In the genomic region with DNA sequence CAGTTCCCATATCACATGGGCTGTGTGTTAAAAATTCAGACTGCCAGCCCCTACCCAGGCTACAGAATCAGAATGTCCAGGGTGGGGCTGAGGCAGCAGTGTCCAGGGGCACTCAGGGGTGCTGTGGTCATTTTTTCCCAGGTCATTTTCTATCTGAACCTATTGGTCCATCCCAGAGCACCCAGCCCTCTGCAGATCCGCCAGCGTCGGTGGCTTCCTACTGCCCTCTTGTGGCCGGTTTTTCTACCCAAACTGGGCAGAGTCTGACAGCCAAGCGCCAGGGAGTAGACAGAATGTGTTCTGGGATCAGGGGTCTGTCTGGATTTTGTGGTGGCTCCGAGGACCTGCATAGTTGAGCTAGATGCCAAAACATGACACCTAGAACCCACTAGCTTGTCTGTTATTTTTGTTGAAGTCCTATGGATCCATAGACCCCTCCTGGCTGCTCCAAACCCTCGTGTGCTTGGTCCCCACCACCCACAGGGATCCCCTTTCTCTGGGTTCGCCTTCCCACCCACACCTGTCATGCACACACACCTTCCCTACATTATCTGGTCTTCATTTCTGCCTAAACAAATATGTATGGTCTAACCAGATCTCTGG, we compare ENCODE assay signal across 8 cellular contexts. TPM values are rescaled to one million over a fixed set of nuclear protein-coding genes. Genes with fewer than 3 reads are reported as not detected.
DNase-seq lines count a peak whose midpoint lies in the region; ATAC-seq and TF ChIP-seq lines count a peak whose summit lies in the region.

No MANE protein-coding gene starts in this region.

- ATAC-seq in HG03095 (IDR thresholded peaks at IDR 0.05; ENCODE audit: unreplicated experiment) (peak; percentile 46), mucosa of descending colon (peak; percentile 95), GM21381 (IDR thresholded peaks at IDR 0.05; ENCODE audit: unreplicated experiment) (no peak)

- no peaks in the 10 kb centered on the region for H3K9me3 Mint-ChIP-seq in endodermal cell

- H3K4me3 ChIP-seq in endodermal cell (ENCODE audit: low read length) (no peak overlapping the region), mucosa of descending colon (no peak overlapping the region)

- intact Hi-C loops in mucosa of descending colon (cut with DNase I, micrococcal nuclease): no loop called here

- H3K4me3 Mint-ChIP-seq in endodermal cell: no peak overlapping the region

- no peak overlapping the region for H3K27ac Mint-ChIP-seq in endodermal cell

- H3K27me3 Mint-ChIP-seq in endodermal cell (ENCODE audit: insufficient read depth): peaks cover 8% of the 10 kb centered on the region

- H3K36me3 ChIP-seq in endodermal cell (ENCODE audit: control insufficient read depth, insufficient read depth, low read length): no peaks in the 10 kb centered on the region
- no peaks in the 10 kb centered on the region for H3K36me3 ChIP-seq in mucosa of descending colon (ENCODE audit: low read depth)

- 30 to 33% methylated on average over 6 to 8 of the region's 8 CpGs for WGBS in endodermal cell (ENCODE audit: insufficient coverage in 1 of 2, insufficient read length in 1 of 2), 2 experiments

- no peaks in the 10 kb centered on the region for H3K27me3 ChIP-seq in endodermal cell (ENCODE audit: control insufficient read depth, insufficient read depth, low read length, poor library complexity, severe bottlenecking)

- H3K27ac ChIP-seq in endodermal cell (ENCODE audit: low read depth, low read length): no peak overlapping the region

- no peaks in the 10 kb centered on the region for H3K9me3 ChIP-seq in endodermal cell (ENCODE audit: control insufficient read depth, low read length)
- no peaks in the 10 kb centered on the region for H3K9me3 ChIP-seq in mucosa of descending colon

- H3K9ac ChIP-seq in endodermal cell (ENCODE audit: extremely low read depth, low read length, poor library complexity, severe bottlenecking): no peak overlapping the region

- DNase-seq in DMS79 treated with DMSO at 0.1 percent for 48 hours (lab: John Stamatoyannopoulos, UW) (peak; percentile 34), NCI-H82 treated with DMSO at 0.1 percent for 48 hours (lab: John Stamatoyannopoulos, UW; ENCODE audit: unreplicated experiment) (peak; percentile 52), endodermal cell (peak; percentile 94), mucosa of descending colon (peak; percentile 66 to 89 (median 81))
- DNase-seq in activated CD8-positive, alpha-beta memory T cell treated with anti-CD3 and anti-CD28 coated beads for 24 hours: peak; percentile 89
- peak; percentile 24 to 31 for DNase-seq in stimulated activated CD8-positive, alpha-beta memory T cell treated with anti-CD3 and anti-CD28 coated beads, Interleukin-4, amount 100 ng/mL, for 4 hours (ENCODE audit: low read depth in 2 of 2, low spot score in 1 of 2)

- peaks cover 2% of the 10 kb centered on the region for H3K4me1 Mint-ChIP-seq in endodermal cell

- TF ChIP-seq CTCF in endodermal cell (conservative IDR thresholded peaks at IDR 0.05) (peak; percentile 88), mucosa of descending colon (IDR thresholded peaks at IDR 0.05) (peak; percentile 73)

- H3K4me1 ChIP-seq in endodermal cell (ENCODE audit: control insufficient read depth, insufficient read depth, low read length) (no peaks in the 10 kb centered on the region), mucosa of descending colon (ENCODE audit: low read depth) (no peaks in the 10 kb centered on the region)

- no peaks in the 10 kb centered on the region for H3K36me3 Mint-ChIP-seq in endodermal cell (ENCODE audit: low read depth)

RNA-seq across cellular contexts. Expression of gene RMDN2, which starts 34.1 kb away (rescaled TPM):
- total RNA-seq in endodermal cell: 1 to 10 TPM; 3.9 to 4.9 TPM
- polyA plus RNA-seq in endodermal cell (2013, experiment 1 of 2): 4.3 TPM
- 3.6 TPM for polyA plus RNA-seq in endodermal cell (2013, experiment 2 of 2)
- 10 to 100 TPM; 22.8 to 46.2 (median 28.5) TPM for total RNA-seq in mucosa of descending colon

Comparison
In these comparisons a context has a peak if more than half of its experiments do, and no peak if none do; other contexts are left out.
1. DNase-seq: peak in every context shown above with its lines; median percentile 94 in endodermal cell; 89 in activated CD8-positive, alpha-beta memory T cell treated with anti-CD3 and anti-CD28 coated beads for 24 hours; 81 in mucosa of descending colon; 52 in NCI-H82 treated with DMSO at 0.1 percent for 48 hours; 34 in DMS79 treated with DMSO at 0.1 percent for 48 hours; 28 in stimulated activated CD8-positive, alpha-beta memory T cell treated with anti-CD3 and anti-CD28 coated beads, Interleukin-4, amount 100 ng/mL, for 4 hours.
2. RNA of gene RMDN2, which starts 34.1 kb away (total RNA-seq): 22.8 to 46.2 TPM in mucosa of descending colon; 3.9 to 4.9 TPM in endodermal cell; every median in the first group is over 4 times any median in the second.